In genomic region chr19:45528149-45528743, GRCh38 we compare ENCODE assay signal across 9 cellular contexts. TPM values are rescaled to one million over a fixed set of nuclear protein-coding genes. Genes with fewer than 3 reads are reported as not detected.
DNase-seq lines count a peak whose midpoint lies in the region; ATAC-seq and TF ChIP-seq lines count a peak whose summit lies in the region.
"Had no signal": no experiment of that assay in that cellular context is flagged by ENCODE, and none has a peak within 500 bp of the region (broad histone marks: within the 10 kb centered on the region; RNA-seq: fewer than 3 reads in every experiment).

No MANE protein-coding gene starts in this region.

- no peak overlapping the region for H3K27ac ChIP-seq in SK-N-SH (ENCODE audit: low read depth in 2 of 2, low read length in 1 of 2)
- H3K27ac ChIP-seq in adrenal gland = peak overlapping the region in 3 of 5 donors; percentile 7 to 55 (median 33)
- H3K27ac ChIP-seq in stomach = peak overlapping the region; percentile 9 to 72 (median 59)
- H3K27ac ChIP-seq: BLaER1 had no signal

- peaks cover 13% of the 10 kb centered on the region; the same call in 1 of the 2 replicates for H4K20me1 ChIP-seq in SK-N-SH (ENCODE audit: insufficient read depth)

- TF ChIP-seq POLR2A in adrenal gland (IDR thresholded peaks at IDR 0.05) (peak in 1 of 2 donors; percentile 4), stomach (IDR thresholded peaks at IDR 0.05) (no peak)

- WGBS in SK-N-SH (ENCODE audit: low lambda C conversion rate) = 81% methylated on average over 17 of the region's 17 CpGs
- 14 to 28% (median 24%) methylated on average over 15 to 17 of the region's 17 CpGs for WGBS in adrenal gland, 4 donors
- 13 to 26% (median 20%) methylated on average over 17 of the region's 17 CpGs for WGBS in stomach, 5 donors

- peaks cover 24% of the 10 kb centered on the region for H3F3A ChIP-seq in SK-N-SH (replicated peaks; ENCODE audit: insufficient read depth)

- no peak overlapping the region for H3K4me2 ChIP-seq in SK-N-SH
- H3K4me2 ChIP-seq: BLaER1 had no signal

- CTCF ChIA-PET in SK-N-SH (lab: Yijun Ruan, JAX) = interaction anchor here (1.1 to 1.3 kb wide), 3 partner anchors 8 to 43 kb away, joined by 3 read pairs; no protein-coding TSS in a partner anchor

- POLR2A ChIA-PET in SK-N-SH (lab: Yijun Ruan, JAX) = no interaction called here

- ATAC-seq in SK-N-SH treated with all-trans-retinoic acid at 6 μM for 48 hours (no peak; the same call in 1 of the 3 replicates), HG02970 (IDR thresholded peaks at IDR 0.05; ENCODE audit: low FRiP score, unreplicated experiment) (no peak), sciatic nerve (no peak)

- H3K36me3 ChIP-seq in SK-N-SH (replicated peaks in 1 of 2; ENCODE audit: control insufficient read depth in 1 of 2, insufficient read depth in 2 of 2, low read length in 1 of 2) (peaks cover 21 to 41% of the 10 kb centered on the region in 2 experiments), adrenal gland (replicated peaks in 1 of 2) (peaks cover 0 to 34% of the 10 kb centered on the region in 2 donors), stomach (peaks cover 30 to 47% (median 41%) of the 10 kb centered on the region in 4 donors)

- TF ChIP-seq CTCF in SK-N-SH (IDR thresholded peaks at IDR 0.05) = no peak
- no peak for TF ChIP-seq CTCF in adrenal gland (IDR thresholded peaks at IDR 0.05)
- TF ChIP-seq CTCF in stomach (IDR thresholded peaks at IDR 0.05) = no peak

- TF ChIP-seq EP300 in SK-N-SH (IDR thresholded peaks at IDR 0.05; ENCODE audit: borderline replicate concordance in 1 of 2, low read depth in 1 of 2, low read length in 1 of 2) (no peak), stomach (IDR thresholded peaks at IDR 0.05) (no peak)

- H3K9ac ChIP-seq in SK-N-SH = no peak overlapping the region
- H3K9ac ChIP-seq: BLaER1 had no signal

- H3K9me3 ChIP-seq in SK-N-SH (no peaks in the 10 kb centered on the region), adrenal gland (replicated peaks in 1 of 3) (no peaks in the 10 kb centered on the region), iPS-18c (ENCODE audit: control insufficient read depth, insufficient read depth, low read length) (no peaks in the 10 kb centered on the region), stomach (no peaks in the 10 kb centered on the region)

- no peak for TF ChIP-seq RAD21 in SK-N-SH (IDR thresholded peaks at IDR 0.05; ENCODE audit: low read length)

- no peaks in the 10 kb centered on the region for H3K79me2 ChIP-seq in SK-N-SH (ENCODE audit: insufficient read depth)

- intact Hi-C loops in adrenal gland (cut with DNase I) = loop anchor here (5.0 to 10.0 kb wide), 2 partner anchors 34 to 117 kb away; no protein-coding TSS in a partner anchor
- intact Hi-C loops in stomach (cut with DNase I; ENCODE audit: low total_unique reads) = loop anchor here (10.0 kb wide), 1 partner anchor 117 kb away; no protein-coding TSS in a partner anchor
- intact Hi-C loops in sciatic nerve (cut with DNase I) = no loop called here

- H3K9me2 ChIP-seq in SK-N-SH = no peaks in the 10 kb centered on the region

- no peaks in the 10 kb centered on the region for H3K27me3 ChIP-seq in SK-N-SH (ENCODE audit: insufficient read depth)
- no peaks in the 10 kb centered on the region for H3K27me3 ChIP-seq in adrenal gland
- peaks cover 0 to 10% (median 10%) of the 10 kb centered on the region in 3 donors for H3K27me3 ChIP-seq in stomach
- H3K27me3 ChIP-seq: BLaER1 had no signal

- H3K4me3 ChIP-seq in SK-N-SH (ENCODE audit: low read depth in 2 of 2, low read length in 1 of 2) (no peak overlapping the region), adrenal gland (peak overlapping the region in 2 of 4 donors; percentile 34 to 40), iPS-18c (ENCODE audit: insufficient read depth, low read depth, low read length) (peak overlapping the region; percentile 61), stomach (peak overlapping the region; percentile 39 to 49 (median 46))
- H3K4me3 ChIP-seq: BLaER1 had no signal

- no peak overlapping the region for H2AFZ ChIP-seq in SK-N-SH (ENCODE audit: low read depth)

- no peak for DNase-seq in SK-N-SH
- peak in 6 of 7 donors; percentile 62 to 79 (median 70) for DNase-seq in adrenal gland
- DNase-seq in stomach = no peak
- no peak for DNase-seq in NCI-H1048 (lab: John Stamatoyannopoulos, UW)
- DNase-seq in sciatic nerve (ENCODE audit: low spot score) = no peak

- no peaks in the 10 kb centered on the region; a peak in 1 of 4 replicates for H3K4me1 ChIP-seq in SK-N-SH (ENCODE audit: control insufficient read depth in 1 of 2, insufficient read depth in 2 of 2, low read depth in 1 of 2, low read length in 1 of 2)
- H3K4me1 ChIP-seq in adrenal gland (replicated peaks in 1 of 2) = peaks cover 18 to 19% of the 10 kb centered on the region in 2 donors
- H3K4me1 ChIP-seq in stomach = peaks cover 18 to 62% (median 38%) of the 10 kb centered on the region in 4 donors

TF ChIP-seq in SK-N-SH, 30 proteins besides CTCF, POLR2A, EP300 and RAD21:
- TF ChIP-seq FOXM1 (IDR thresholded peaks at IDR 0.05; ENCODE audit: low read depth) = no peak
- TF ChIP-seq GATA2 (CRISPR knock-in tag; IDR thresholded peaks at IDR 0.05) = no peak
- no peak for TF ChIP-seq YY1 (IDR thresholded peaks at IDR 0.05; ENCODE audit: low read depth)
- peak; percentile 64 for TF ChIP-seq PBX3 (IDR thresholded peaks at IDR 0.05)
- TF ChIP-seq EZH2phosphoT487 (IDR thresholded peaks at IDR 0.05; ENCODE audit: borderline replicate concordance, low read depth) = no peak

TF ChIP-seq in SK-N-SH treated with all-trans-retinoic acid at 6 μM for 48 hours, 23 proteins besides CTCF, POLR2A, EP300 and RAD21:
- no peak for TF ChIP-seq TOX (CRISPR knock-in tag; IDR thresholded peaks at IDR 0.05; ENCODE audit: borderline replicate concordance)
- TF ChIP-seq OSR1 (CRISPR knock-in tag; IDR thresholded peaks at IDR 0.05) = no peak

RNA-seq across cellular contexts. Expression of gene VASP, which starts 21.0 kb away (rescaled TPM):
- 31.6 and 37.8 TPM in 2 replicates for polyA plus RNA-seq in SK-N-SH (2012; rRNA removed)
- polyA plus RNA-seq in SK-N-SH (2012; cell fraction: cytosol; rRNA removed) = 26.2 and 30.0 TPM in 2 replicates
- 54.0 and 62.4 TPM in 2 replicates for polyA plus RNA-seq in SK-N-SH (2012; cell fraction: nucleus; rRNA removed)
- 100 to 1,000 TPM in 2 of 8 donors, 10 to 100 TPM in 6; 41.4 to 118 (median 68.8) TPM for total RNA-seq in adrenal gland
- 10 to 100 TPM; 30.2 to 96.2 (median 62.9) TPM for polyA plus RNA-seq in adrenal gland
- total RNA-seq in stomach = 100 to 1,000 TPM in 3 of 5 donors, 10 to 100 TPM in 2; 48.4 to 280 (median 119) TPM
- 100 to 1,000 TPM in 1 of 3 donors, 10 to 100 TPM in 2; 62.8 to 149 (median 76.0) TPM for polyA plus RNA-seq in stomach
- total RNA-seq in sciatic nerve = 72.1 TPM

RNA-seq across cellular contexts. Expression of gene PPM1N, which starts 30.0 kb away (rescaled TPM):
- polyA plus RNA-seq in SK-N-SH (2012; rRNA removed) (10.3 and 10.9 TPM in 2 replicates), adrenal gland (1 to 10 TPM in 2 of 3 donors, under 1 TPM in 1; 0.99 to 3.7 (median 1.7) TPM), stomach (1 to 10 TPM; 1.9 to 5.2 (median 4.9) TPM)
- 6.8 and 8.2 TPM in 2 replicates for polyA plus RNA-seq in SK-N-SH (2012; cell fraction: cytosol; rRNA removed)
- 19.9 and 24.3 TPM in 2 replicates for polyA plus RNA-seq in SK-N-SH (2012; cell fraction: nucleus; rRNA removed)
- total RNA-seq in adrenal gland (1 to 10 TPM in 6 of 8 donors, not detected in 2; 1.2 to 2.5 (median 1.7) TPM), stomach (1 to 10 TPM in 1 of 5 donors, under 1 TPM in 1, not detected in 3; 0.92 to 1.6 TPM), sciatic nerve (1.8 TPM)

RNA-seq across cellular contexts. Expression of gene RTN2, which starts 31.4 kb away (rescaled TPM):
- polyA plus RNA-seq in SK-N-SH (2012; rRNA removed) = 6.8 and 7.0 TPM in 2 replicates
- 4.3 and 6.8 TPM in 2 replicates for polyA plus RNA-seq in SK-N-SH (2012; cell fraction: cytosol; rRNA removed)
- polyA plus RNA-seq in SK-N-SH (2012; cell fraction: nucleus; rRNA removed) = 8.6 and 11.9 TPM in 2 replicates
- 10 to 100 TPM in 7 of 8 donors, 1 to 10 TPM in 1; 8.6 to 65.8 (median 20.7) TPM for total RNA-seq in adrenal gland
- polyA plus RNA-seq in adrenal gland = 10 to 100 TPM in 1 of 3 donors, 1 to 10 TPM in 2; 4.8 to 11.8 (median 7.4) TPM
- total RNA-seq in stomach = 10 to 100 TPM in 2 of 5 donors, 1 to 10 TPM in 2, not detected in 1; 2.0 to 37.3 (median 10.6) TPM
- 1 to 10 TPM; 4.7 to 9.3 (median 7.9) TPM for polyA plus RNA-seq in stomach
- total RNA-seq in sciatic nerve = 4.0 TPM

RNA-seq across cellular contexts. Expression of gene OPA3, which starts 56.4 kb away (rescaled TPM):
- polyA plus RNA-seq in SK-N-SH (2012; rRNA removed) (10.0 and 11.1 TPM in 2 replicates), adrenal gland (10 to 100 TPM in 1 of 3 donors, 1 to 10 TPM in 2; 4.3 to 19.7 (median 7.3) TPM), stomach (1 to 10 TPM; 2.9 to 5.5 (median 4.9) TPM)
- polyA plus RNA-seq in SK-N-SH (2012; cell fraction: cytosol; rRNA removed) = 6.0 and 6.6 TPM in 2 replicates
- 10.7 and 12.1 TPM in 2 replicates for polyA plus RNA-seq in SK-N-SH (2012; cell fraction: nucleus; rRNA removed)
- total RNA-seq in adrenal gland (10 to 100 TPM in 7 of 8 donors, 1 to 10 TPM in 1; 7.5 to 34.1 (median 17.4) TPM), stomach (10 to 100 TPM in 1 of 5 donors, 1 to 10 TPM in 3, under 1 TPM in 1; under 0.01 to 27.5 (median 3.7) TPM), sciatic nerve (10.7 TPM)

Comparison
In these comparisons a context has a peak if more than half of its experiments do, and no peak if none do; other contexts are left out.
1. DNase-seq: peak in adrenal gland (6 of 7); none in SK-N-SH (single experiment), stomach (single experiment), NCI-H1048 (single experiment) and sciatic nerve (single experiment).
2. H3K27ac ChIP-seq: peak in adrenal gland (3 of 5) and stomach (5 of 5); none in SK-N-SH (0 of 2).
3. H3K4me3 ChIP-seq: peak in iPS-18c (single experiment) and stomach (4 of 4); none in SK-N-SH (0 of 2).